In genomic region chr3:97910931-97911351, GRCh38 we compare ENCODE assay signal across 1 cellular context.
TF ChIP-seq lines count a peak whose summit lies in the region.

No MANE protein-coding gene starts in this region.

TF ChIP-seq in K562, 482 proteins besides CTCF, POLR2A, EP300 and RAD21 (continued from another document and continues in another):
- TF ChIP-seq ZBTB12 (CRISPR knock-in tag; IDR thresholded peaks at IDR 0.05) (no peak), NR3C1 (CRISPR knock-in tag; IDR thresholded peaks at IDR 0.05) (no peak), CREBBP (IDR thresholded peaks at IDR 0.05; ENCODE audit: low read depth, low read length) (no peak), TRIM24 (IDR thresholded peaks at IDR 0.05) (peak; percentile 66 to 76), MEIS2 (IDR thresholded peaks at IDR 0.05; ENCODE audit: partially characterized antibody) (peak; percentile 93), JUND (IDR thresholded peaks at IDR 0.05; ENCODE audit: borderline replicate concordance, low read depth, low read length) (peak; percentile 12; the same call in 1 of the 2 replicates), JUND (tag; IDR thresholded peaks at IDR 0.05; ENCODE audit: borderline replicate concordance, low read depth, low read length) (peak; percentile 55; the same call in 1 of the 3 replicates), FOXP1 (CRISPR knock-in tag; IDR thresholded peaks at IDR 0.05) (no peak), ZNF583 (CRISPR knock-in tag; IDR thresholded peaks at IDR 0.05) (no peak), ZFP1 (CRISPR knock-in tag; IDR thresholded peaks at IDR 0.05) (no peak), SOX6 (IDR thresholded peaks at IDR 0.05) (peak; percentile 89), ETS2 (tag; IDR thresholded peaks at IDR 0.05; ENCODE audit: borderline replicate concordance, poor library complexity, severe bottlenecking) (no peak), HDAC1 (IDR thresholded peaks at IDR 0.05) (peak in 1 of 2 experiments; percentile 97; a peak in 2 of 4 replicates), ZFP91 (CRISPR knock-in tag; IDR thresholded peaks at IDR 0.05) (no peak), RFX1 (IDR thresholded peaks at IDR 0.05) (no peak), ZNF280A (IDR thresholded peaks at IDR 0.05; ENCODE audit: low read depth, partially characterized antibody) (no peak), XRCC4 (IDR thresholded peaks at IDR 0.05; ENCODE audit: extremely low read depth, insufficient read depth, insufficient read length) (no peak), ZNF311 (CRISPR knock-in tag; IDR thresholded peaks at IDR 0.05) (no peak), CBFA2T2 (conservative IDR thresholded peaks at IDR 0.05) (peak; percentile 78), MLLT1 (IDR thresholded peaks at IDR 0.05) (no peak), HDAC3 (IDR thresholded peaks at IDR 0.05; ENCODE audit: borderline replicate concordance, partially characterized antibody) (peak; percentile 46), ZNF668 (CRISPR knock-in tag; IDR thresholded peaks at IDR 0.05) (no peak), ZEB2 (IDR thresholded peaks at IDR 0.05) (peak; percentile 62; the same call in 1 of the 2 replicates), E2F4 (CRISPR knock-in tag; IDR thresholded peaks at IDR 0.05; ENCODE audit: low read depth) (no peak), ZNF24 (IDR thresholded peaks at IDR 0.05) (no peak), USF1 (CRISPR knock-in tag; IDR thresholded peaks at IDR 0.05) (no peak), IFI16 (CRISPR knock-in tag; IDR thresholded peaks at IDR 0.05) (no peak), CBFB (CRISPR knock-in tag; IDR thresholded peaks at IDR 0.05) (no peak), ZNF395 (CRISPR knock-in tag; IDR thresholded peaks at IDR 0.05) (no peak), POLR3G (IDR thresholded peaks at IDR 0.05; ENCODE audit: extremely low read depth, insufficient read length, insufficient replicate concordance) (no peak), PHTF2 (CRISPR knock-in tag; IDR thresholded peaks at IDR 0.05) (no peak), ZMIZ1 (IDR thresholded peaks at IDR 0.05; ENCODE audit: low read depth in 2 of 2, low read length in 2 of 2) (no peak), CCAR2 (IDR thresholded peaks at IDR 0.05; ENCODE audit: low read depth, low read length) (no peak), ID3 (CRISPR knock-in tag; IDR thresholded peaks at IDR 0.05) (no peak), ID3 (tag; IDR thresholded peaks at IDR 0.05) (no peak), POLR2H (tag; IDR thresholded peaks at IDR 0.05; ENCODE audit: low read depth) (no peak), RHOXF2B (CRISPR knock-in tag; conservative IDR thresholded peaks at IDR 0.05) (no peak), FOXM1 (IDR thresholded peaks at IDR 0.05; ENCODE audit: low read depth) (peak; percentile 60), FOXM1 (CRISPR knock-in tag; IDR thresholded peaks at IDR 0.05; ENCODE audit: low read depth) (no peak), NCOR1 (IDR thresholded peaks at IDR 0.05) (peak; percentile 78), ZBTB17 (CRISPR knock-in tag; IDR thresholded peaks at IDR 0.05) (no peak), PURB (CRISPR knock-in tag; IDR thresholded peaks at IDR 0.05; ENCODE audit: low read depth) (no peak), TEAD4 (IDR thresholded peaks at IDR 0.05; ENCODE audit: low read length) (peak; percentile 80), TEAD4 (CRISPR knock-in tag; IDR thresholded peaks at IDR 0.05; ENCODE audit: borderline replicate concordance) (no peak), ZNF644 (tag; IDR thresholded peaks at IDR 0.05; ENCODE audit: low read depth) (no peak), PHF21A (IDR thresholded peaks at IDR 0.05; ENCODE audit: borderline replicate concordance, low read depth) (no peak), NR1H2 (CRISPR knock-in tag; IDR thresholded peaks at IDR 0.05) (no peak), SUPT5H (IDR thresholded peaks at IDR 0.05) (no peak), NR2C2 (CRISPR knock-in tag; IDR thresholded peaks at IDR 0.05) (no peak), NR2C2 (tag; IDR thresholded peaks at IDR 0.05) (no peak), DMBX1 (CRISPR knock-in tag; IDR thresholded peaks at IDR 0.05; ENCODE audit: borderline replicate concordance) (peak; percentile 73; the same call in 1 of the 2 replicates), ATF4 (CRISPR knock-in tag; IDR thresholded peaks at IDR 0.05) (no peak), NFE2 (IDR thresholded peaks at IDR 0.05; ENCODE audit: low read depth) (no peak), ZNF174 (CRISPR knock-in tag; IDR thresholded peaks at IDR 0.05) (no peak), PTTG1 (tag; IDR thresholded peaks at IDR 0.05; ENCODE audit: low read depth) (no peak), RCOR1 (IDR thresholded peaks at IDR 0.05; ENCODE audit: borderline replicate concordance in 1 of 2, low read depth in 2 of 2, low read length in 2 of 2) (peak; percentile 64 to 99; a peak in 3 of 4 replicates), SMAD4 (CRISPR knock-in tag; conservative IDR thresholded peaks at IDR 0.05) (peak; percentile 30; the same call in 1 of the 2 replicates), MCM5 (IDR thresholded peaks at IDR 0.05; ENCODE audit: low read depth) (no peak), ZNF695 (CRISPR knock-in tag; IDR thresholded peaks at IDR 0.05) (no peak), TAF9B (IDR thresholded peaks at IDR 0.05; ENCODE audit: partially characterized antibody) (no peak), MED1 (CRISPR knock-in tag; IDR thresholded peaks at IDR 0.05; ENCODE audit: borderline replicate concordance) (no peak), NCOA2 (IDR thresholded peaks at IDR 0.05; ENCODE audit: partially characterized antibody in 2 of 2) (no peak), SMAD3 (CRISPR knock-in tag; conservative IDR thresholded peaks at IDR 0.05) (no peak), MTA3 (IDR thresholded peaks at IDR 0.05; ENCODE audit: borderline replicate concordance) (no peak), NR2F6 (CRISPR knock-in tag; IDR thresholded peaks at IDR 0.05) (no peak), CEBPB (tag; IDR thresholded peaks at IDR 0.05) (peak; percentile 95), HNRNPH1 (optimal IDR thresholded peaks at IDR 0.05; ENCODE audit: low read depth, low read length) (no peak), NR2C1 (IDR thresholded peaks at IDR 0.05) (no peak), NR2C1 (tag; IDR thresholded peaks at IDR 0.05) (peak; percentile 50; the same call in 1 of the 2 replicates), CHD1 (IDR thresholded peaks at IDR 0.05; ENCODE audit: low read length) (no peak), DDX20 (tag; IDR thresholded peaks at IDR 0.05; ENCODE audit: low read depth) (no peak)
